In genomic region chr11:6202036-6202435, GRCh38 we compare ENCODE assay signal across 18 cellular contexts. TPM values are rescaled to one million over a fixed set of nuclear protein-coding genes. Genes with fewer than 3 reads are reported as not detected.
A peak's percentile ranks its signal among the peaks of the same experiment; 100 is the strongest.
DNase-seq lines count a peak whose midpoint lies in the region; ATAC-seq and TF ChIP-seq lines count a peak whose summit lies in the region.
"Had no signal": no experiment of that assay in that cellular context is flagged by ENCODE, and none has a peak within 500 bp of the region (broad histone marks: within the 10 kb centered on the region; RNA-seq: fewer than 3 reads in every experiment).

No MANE protein-coding gene starts in this region.

- no peak overlapping the region for H3K4me2 ChIP-seq in smooth muscle cell

- H3K4me3 Mint-ChIP-seq in CD8-positive, alpha-beta memory T cell, result peak overlapping the region in 4 of 7 donors; percentile 10 to 30 (median 26)
- H3K4me3 Mint-ChIP-seq: CD4-positive, alpha-beta memory T cell had no signal

- H3K4me3 ChIP-seq in CD8-positive, alpha-beta memory T cell (ENCODE audit: low read length), result no peak overlapping the region
- H3K4me3 ChIP-seq in NB4 (ENCODE audit: low read depth, low read length) (no peak overlapping the region), fibroblast of mammary gland (ENCODE audit: control insufficient read depth, low read depth, low read length) (no peak overlapping the region), smooth muscle cell (no peak overlapping the region)
- H3K4me3 ChIP-seq: SJCRH30 had no signal

- H3F3A ChIP-seq in smooth muscle cell (ENCODE audit: low read depth), result no peaks in the 10 kb centered on the region

- no peaks in the 10 kb centered on the region for H4K20me1 ChIP-seq in smooth muscle cell (ENCODE audit: low read depth)

- no peak overlapping the region for H2AFZ ChIP-seq in smooth muscle cell (ENCODE audit: low read depth)

- no peaks in the 10 kb centered on the region for H3K27me3 Mint-ChIP-seq in CD8-positive, alpha-beta memory T cell
- H3K27me3 Mint-ChIP-seq: CD4-positive, alpha-beta memory T cell had no signal

- H3K4me1 Mint-ChIP-seq in CD8-positive, alpha-beta memory T cell, result peaks cover 43 to 59% (median 53%) of the 10 kb centered on the region in 3 donors

- DNase-seq in CD8-positive, alpha-beta memory T cell, result no peak
- DNase-seq in NB4 (ENCODE audit: low read depth) (peak; percentile 11), fibroblast of mammary gland (ENCODE audit: low read depth) (peak; percentile 29), smooth muscle cell (lab: John Stamatoyannopoulos, UW; ENCODE audit: unreplicated experiment) (no peak)
- DNase-seq: ACHN; BE2C; CD4-positive, alpha-beta memory T cell; H7; NCI-H1436; NCI-H2029; NCI-H2171 treated with DMSO at 0.1 percent for 48 hours; NCI-H446 treated with DMSO at 0.1 percent for 48 hours; PC-3; SJCRH30 had no signal

- TF ChIP-seq CTCF in NB4 (IDR thresholded peaks at IDR 0.05; ENCODE audit: low read depth, low read length) (no peak), fibroblast of mammary gland (conservative IDR thresholded peaks at IDR 0.05; ENCODE audit: control insufficient read depth, insufficient read depth, low read depth, low read length) (no peak), smooth muscle cell (IDR thresholded peaks at IDR 0.05; ENCODE audit: borderline replicate concordance, insufficient read depth, poor library complexity, severe bottlenecking) (no peak)

- H3K9me3 ChIP-seq in CD8-positive, alpha-beta memory T cell (ENCODE audit: low read length), result no peaks in the 10 kb centered on the region
- H3K9me3 ChIP-seq in smooth muscle cell (replicated peaks; ENCODE audit: low read depth), result no peaks in the 10 kb centered on the region
- H3K9me3 ChIP-seq: BE2C, SJCRH30 had no signal

- H3K9me3 Mint-ChIP-seq in CD8-positive, alpha-beta memory T cell, result no peaks in the 10 kb centered on the region
- H3K9me3 Mint-ChIP-seq: CD4-positive, alpha-beta memory T cell had no signal

- no peak for TF ChIP-seq POLR2A in NB4 (IDR thresholded peaks at IDR 0.05; ENCODE audit: extremely low read depth, insufficient read length)

- no peak overlapping the region for H3K9ac ChIP-seq in smooth muscle cell (ENCODE audit: low read depth)

- CTCF ChIA-PET in CD8-positive, alpha-beta memory T cell (lab: Charles Lee), result no interaction called here

- POLR2A ChIA-PET in CD8-positive, alpha-beta memory T cell (lab: Charles Lee), result no interaction called here

- H3K79me2 ChIP-seq in smooth muscle cell (ENCODE audit: low read depth), result no peaks in the 10 kb centered on the region

- no peaks in the 10 kb centered on the region for H3K27me3 ChIP-seq in CD8-positive, alpha-beta memory T cell (ENCODE audit: insufficient read depth, low read length, poor library complexity, severe bottlenecking)
- no peaks in the 10 kb centered on the region for H3K27me3 ChIP-seq in smooth muscle cell (ENCODE audit: low read depth)
- H3K27me3 ChIP-seq: BE2C, SJCRH30 had no signal

- H3K4me1 ChIP-seq in CD8-positive, alpha-beta memory T cell (ENCODE audit: insufficient read depth, low read length), result peaks cover 31% of the 10 kb centered on the region
- no peaks in the 10 kb centered on the region for H3K4me1 ChIP-seq in smooth muscle cell (ENCODE audit: low read depth)
- H3K4me1 ChIP-seq: BE2C, SJCRH30 had no signal

- peak overlapping the region; percentile 2 to 93 (median 46) for H3K27ac Mint-ChIP-seq in CD8-positive, alpha-beta memory T cell

- H3K27ac ChIP-seq in CD8-positive, alpha-beta memory T cell (ENCODE audit: low read depth, low read length), result no peak overlapping the region
- peak overlapping the region; percentile 35 for H3K27ac ChIP-seq in smooth muscle cell (ENCODE audit: low read depth)
- H3K27ac ChIP-seq: RWPE1, SJCRH30 had no signal

- peaks cover 0 to 19% (median 3%) of the 10 kb centered on the region in 3 donors for H3K36me3 Mint-ChIP-seq in CD8-positive, alpha-beta memory T cell

- H3K36me3 ChIP-seq in CD8-positive, alpha-beta memory T cell (ENCODE audit: insufficient read depth, low read length), result no peaks in the 10 kb centered on the region
- no peaks in the 10 kb centered on the region for H3K36me3 ChIP-seq in smooth muscle cell (ENCODE audit: low read depth)
- H3K36me3 ChIP-seq: BE2C, SJCRH30 had no signal

- ATAC-seq in HG02981 (IDR thresholded peaks at IDR 0.05; ENCODE audit: unreplicated experiment) (no peak), GM21619 (IDR thresholded peaks at IDR 0.05; ENCODE audit: unreplicated experiment) (no peak), HG03378 (IDR thresholded peaks at IDR 0.05; ENCODE audit: unreplicated experiment) (no peak)
- ATAC-seq: PC-3 had no signal

- 82% methylated on average over 1 of the region's 1 CpG for WGBS in smooth muscle cell (ENCODE audit: low lambda C conversion rate)

RNA-seq across cellular contexts. Expression of gene OR52W1, which starts 3.0 kb away (rescaled TPM):
- not detected for total RNA-seq in CD8-positive, alpha-beta memory T cell
- not detected for polyA plus RNA-seq in CD8-positive, alpha-beta memory T cell
- total RNA-seq in smooth muscle cell, result not detected in 2 replicates
- polyA plus RNA-seq in smooth muscle cell, result not detected in 2 replicates
- total RNA-seq: CD4-positive, alpha-beta memory T cell; H7; PC-3; SJCRH30 had no signal
- polyA plus RNA-seq: CD4-positive, alpha-beta memory T cell had no signal

RNA-seq across cellular contexts. Expression of gene C11orf42, which starts 3.3 kb away (rescaled TPM):
- total RNA-seq in CD8-positive, alpha-beta memory T cell, result not detected
- polyA plus RNA-seq in CD8-positive, alpha-beta memory T cell, result not detected
- not detected in 2 replicates for total RNA-seq in smooth muscle cell
- polyA plus RNA-seq in smooth muscle cell, result 0.41 TPM in 1 of 2 replicates, not detected in the other
- total RNA-seq: CD4-positive, alpha-beta memory T cell; H7; PC-3; SJCRH30 had no signal
- polyA plus RNA-seq: CD4-positive, alpha-beta memory T cell had no signal

RNA-seq across cellular contexts. Expression of gene OR52B2, which starts 31.9 kb away (rescaled TPM):
- total RNA-seq in CD8-positive, alpha-beta memory T cell, result not detected
- polyA plus RNA-seq in CD8-positive, alpha-beta memory T cell, result not detected
- not detected in 2 replicates for total RNA-seq in smooth muscle cell
- polyA plus RNA-seq in smooth muscle cell, result not detected in 2 replicates
- total RNA-seq: CD4-positive, alpha-beta memory T cell; H7; PC-3; SJCRH30 had no signal
- polyA plus RNA-seq: CD4-positive, alpha-beta memory T cell had no signal

RNA-seq across cellular contexts. Expression of gene FHIP1B, which starts 32.4 kb away (rescaled TPM):
- total RNA-seq in CD8-positive, alpha-beta memory T cell, result 10 to 100 TPM; 20.2 to 20.6 TPM
- 16.4 TPM for polyA plus RNA-seq in CD8-positive, alpha-beta memory T cell
- 16.2 and 17.9 TPM in 2 replicates for total RNA-seq in smooth muscle cell
- polyA plus RNA-seq in smooth muscle cell, result 16.2 and 22.1 TPM in 2 replicates

RNA-seq across cellular contexts. Expression of gene CNGA4, which starts 36.9 kb away (rescaled TPM):
- under 1 TPM in 1 of 2 experiments, not detected in 1; 0.15 TPM for total RNA-seq in CD8-positive, alpha-beta memory T cell
- not detected for polyA plus RNA-seq in CD8-positive, alpha-beta memory T cell
- total RNA-seq in smooth muscle cell, result 0.58 TPM in 1 of 2 replicates, not detected in the other
- not detected in 2 replicates for polyA plus RNA-seq in smooth muscle cell
- total RNA-seq: SJCRH30 had no signal
- polyA plus RNA-seq: CD4-positive, alpha-beta memory T cell had no signal

Comparison
In these comparisons a context has a peak if more than half of its experiments do, and no peak if none do; other contexts are left out.
1. DNase-seq: peak in NB4 (single experiment) and fibroblast of mammary gland (single experiment); none in CD8-positive, alpha-beta memory T cell (0 of 5) and smooth muscle cell (single experiment).